9 cellular contexts compared by ENCODE assay signal in genomic region chrX:31555506-31555905, GRCh38.
"Had no signal": no experiment of that assay in that cellular context is flagged by ENCODE, and none has a peak within 500 bp of the region (broad histone marks: within the 10 kb centered on the region; RNA-seq: fewer than 3 reads in every experiment).

No MANE protein-coding gene starts in this region.

- H3K36me3 ChIP-seq: ovary had no signal

- H3K27ac ChIP-seq: ovary, skin epidermis had no signal

- H3K4me3 ChIP-seq: ovary, skin epidermis had no signal

- H3K27me3 ChIP-seq: ovary had no signal

- H3K9me3 ChIP-seq: ovary had no signal

- DNase-seq: activated CD4-positive, alpha-beta memory T cell treated with anti-CD3 and anti-CD28 coated beads, Interleukin-2, amount 10 ng/mL, durations not matched to agents 7 days and 5 days; activated CD4-positive, alpha-beta T cell treated with anti-CD3 and anti-CD28 coated beads for 1 hour; activated CD8-positive, alpha-beta memory T cell treated with anti-CD3 and anti-CD28 coated beads, Interleukin-2, amount 50 U/mL, for 48 hours; activated naive CD4-positive, alpha-beta T cell treated with Interleukin-2 at 50 U/mL for 16 hours; activated naive CD8-positive, alpha-beta T cell treated with anti-CD3 and anti-CD28 coated beads, Interleukin-2, amount 50 U/mL, for 24 hours; effector memory CD8-positive, alpha-beta T cell; foreskin fibroblast; ovary had no signal
